Comparison of ENCODE assay signal across 14 cellular contexts in genomic region chr4:1569461-1570151, GRCh38.
DNase-seq lines count a peak whose midpoint lies in the region; ATAC-seq, FAIRE-seq and TF ChIP-seq lines count a peak whose summit lies in the region.
"Had no signal": no experiment of that assay in that cellular context is flagged by ENCODE, and none has a peak within 500 bp of the region (broad histone marks: within the 10 kb centered on the region; RNA-seq: fewer than 3 reads in every experiment).

No MANE protein-coding gene starts in this region.

- 64% methylated on average over 9 of the region's 20 CpGs; no CpG with 5 or more reads in 1 of the 2 experiments for WGBS in IMR-90 (ENCODE audit: extremely low coverage in 2 of 2, insufficient read length in 1 of 2), 2 experiments
- WGBS in H1 (ENCODE audit: extremely low coverage in 1 of 2, insufficient coverage in 1 of 2, insufficient read length in 1 of 2, insufficient replicate concordance in 2 of 2, low coverage in 1 of 2, low lambda C conversion rate in 2 of 2, missing lambda C conversion rate in 1 of 2), 2 experiments, result 87% methylated on average over 20 of the region's 20 CpGs; no CpG with 5 or more reads in 1 of the 2 experiments
- 74% methylated on average over 8 of the region's 20 CpGs for WGBS in right lobe of liver (ENCODE audit: insufficient coverage, low coverage, low lambda C conversion rate, missing lambda C conversion rate)

- H2BK15ac ChIP-seq in IMR-90 (ENCODE audit: low read depth, low read length), result no peak overlapping the region
- H2BK15ac ChIP-seq in H1 (ENCODE audit: low read length), result no peak overlapping the region

- no peak overlapping the region for H2BK20ac ChIP-seq in IMR-90 (ENCODE audit: low read depth, low read length)
- H2BK20ac ChIP-seq in H1 (ENCODE audit: low read length), result no peak overlapping the region

- TF ChIP-seq POLR2A in IMR-90 (IDR thresholded peaks at IDR 0.05; ENCODE audit: low read depth, low read length) (no peak), H1 (IDR thresholded peaks at IDR 0.05; ENCODE audit: control extremely low read depth in 1 of 2, low read depth in 2 of 2, low read length in 2 of 2) (no peak), right lobe of liver (IDR thresholded peaks at IDR 0.05) (no peak)

- H2BK120ac ChIP-seq in IMR-90 (ENCODE audit: low read depth, low read length) (no peak overlapping the region), H1 (replicated peaks; ENCODE audit: low read depth, low read length) (no peak overlapping the region)

- H3K4me3 ChIP-seq in IMR-90 (ENCODE audit: insufficient read depth, low read depth, low read length) (no peak overlapping the region), H1 (ENCODE audit: extremely low read depth in 1 of 4, insufficient read depth in 2 of 4, low read depth in 3 of 4, low read length in 4 of 4) (no peak overlapping the region), right lobe of liver (no peak overlapping the region), dorsolateral prefrontal cortex (no peak overlapping the region)

- no peak overlapping the region for H3K14ac ChIP-seq in IMR-90 (replicated peaks; ENCODE audit: low read depth, low read length)
- H3K14ac ChIP-seq in H1 (ENCODE audit: insufficient read length), result no peak overlapping the region

- H3K18ac ChIP-seq in IMR-90 (ENCODE audit: low read depth, low read length) (no peak overlapping the region), H1 (ENCODE audit: extremely low read depth, low read length) (peak overlapping the region; percentile 36; the same call in 1 of the 2 replicates)

- CTCF ChIA-PET in IMR-90 (lab: Yijun Ruan, JAX) (no interaction called here), H1 (lab: Charles Lee; ENCODE audit: partially characterized antibody) (interaction anchor here (0.8 to 2.1 kb wide), 6 partner anchors 10 to 191 kb away, joined by 3 to 8 read pairs (median 5); no protein-coding TSS in a partner anchor)

- ATAC-seq in IMR-90 (ENCODE audit: low read depth) (no peak), right lobe of liver (peak in 1 of 4 donors; percentile 26), sciatic nerve (peak; percentile 24)

- H3K4ac ChIP-seq in IMR-90 (ENCODE audit: low read depth, low read length), result no peak overlapping the region
- H3K4ac ChIP-seq in H1 (replicated peaks; ENCODE audit: insufficient read length, low read depth, low read length), result no peak overlapping the region

- H3K4me1 ChIP-seq in IMR-90 (ENCODE audit: control insufficient read depth, insufficient read depth, low read length), result no peaks in the 10 kb centered on the region
- peaks cover 2 to 37% (median 26%) of the 10 kb centered on the region in 4 experiments for H3K4me1 ChIP-seq in H1 (replicated peaks in 1 of 4; ENCODE audit: control insufficient read depth in 3 of 4, insufficient read depth in 4 of 4, low read length in 3 of 4)
- H3K4me1 ChIP-seq in right lobe of liver, result no peaks in the 10 kb centered on the region
- H3K4me1 ChIP-seq: Peyer's patch had no signal

- H3K4me2 ChIP-seq in IMR-90 (ENCODE audit: low read depth, low read length), result no peak overlapping the region
- no peak overlapping the region for H3K4me2 ChIP-seq in H1 (ENCODE audit: insufficient read depth in 1 of 2, low read depth in 2 of 2, low read length in 2 of 2)

- in situ Hi-C loops in IMR-90 (cut with MboI; ENCODE audit: low sequenced_read_pairs), result no loop called here

- BruUV-seq in IMR-90 (replicated peaks; lab: Mats Ljungman, UMichigan), result no TSS peak

- no peak for FAIRE-seq in H1 (lab: Jason Lieb, UNC)

- H2AK9ac ChIP-seq in IMR-90 (replicated peaks; ENCODE audit: low read depth, low read length, poor library complexity), result peak overlapping the region; percentile 61

- H3K56ac ChIP-seq in IMR-90 (ENCODE audit: extremely low read depth, insufficient read depth, low read length) (no peak overlapping the region), H1 (replicated peaks; ENCODE audit: insufficient read length, low read depth, low read length) (no peak overlapping the region)

- H2BK5ac ChIP-seq in IMR-90 (ENCODE audit: low read depth, low read length, poor library complexity, severe bottlenecking), result no peak overlapping the region
- no peak overlapping the region; the same call in 1 of the 2 replicates for H2BK5ac ChIP-seq in H1 (ENCODE audit: low read depth, low read length)

- dilution Hi-C loops in IMR-90 (cut with HindIII; ENCODE audit: low sequenced_read_pairs, unreplicated experiment), result no loop called here

- H4K91ac ChIP-seq in IMR-90 (ENCODE audit: insufficient read depth, low read depth, low read length) (no peak overlapping the region), H1 (replicated peaks; ENCODE audit: insufficient read length, low read length) (no peak overlapping the region)

- H3K27me3 ChIP-seq in IMR-90 (ENCODE audit: control insufficient read depth, insufficient read depth, low read length) (peaks cover 27% of the 10 kb centered on the region), H1 (replicated peaks in 1 of 4; ENCODE audit: control insufficient read depth in 3 of 4, extremely low read depth in 1 of 4, insufficient read depth in 3 of 4, low read length in 3 of 4) (no peaks in the 10 kb centered on the region; a peak in 1 of 7 replicates), right lobe of liver (no peaks in the 10 kb centered on the region), dorsolateral prefrontal cortex (peaks cover 0 to 37% (median 18%) of the 10 kb centered on the region in 45 donors)
- H3K27me3 ChIP-seq: Peyer's patch had no signal

- H3K79me1 ChIP-seq in IMR-90 (ENCODE audit: low read depth in 1 of 2, low read length in 2 of 2), result no peaks in the 10 kb centered on the region
- peaks cover 2% of the 10 kb centered on the region; the same call in 1 of the 2 replicates for H3K79me1 ChIP-seq in H1 (ENCODE audit: low read depth, low read length)

- TF ChIP-seq RAD21 in IMR-90 (IDR thresholded peaks at IDR 0.05; ENCODE audit: low read length) (no peak), H1 (IDR thresholded peaks at IDR 0.05 in 1 of 2, conservative IDR thresholded peaks at IDR 0.05 in 1 of 2; ENCODE audit: low read depth in 2 of 2, low read length in 2 of 2) (no peak)

- H4K5ac ChIP-seq in IMR-90 (ENCODE audit: low read depth, low read length), result no peak overlapping the region
- H4K5ac ChIP-seq in H1 (ENCODE audit: insufficient read length, low read depth, low read length), result no peak overlapping the region

- H3K9me1 ChIP-seq in IMR-90 (ENCODE audit: insufficient read depth, low read length), result no peaks in the 10 kb centered on the region

- H2AK5ac ChIP-seq in IMR-90 (ENCODE audit: low read depth, low read length) (no peak overlapping the region), H1 (ENCODE audit: low read depth, low read length) (no peak overlapping the region; the same call in 1 of the 2 replicates)

- H3K23ac ChIP-seq in IMR-90 (ENCODE audit: low read depth, low read length) (no peak overlapping the region), H1 (ENCODE audit: insufficient read length) (no peak overlapping the region)

- intact Hi-C loops in IMR-90 (cut with micrococcal nuclease) (no loop called here), right lobe of liver (cut with DNase I) (no loop called here), sciatic nerve (cut with DNase I) (no loop called here), dorsolateral prefrontal cortex (cut with DNase I) (no loop called here)

- H3K27ac ChIP-seq in IMR-90 (ENCODE audit: insufficient read depth, low read length) (no peak overlapping the region), H1 (ENCODE audit: low read depth, low read length) (no peak overlapping the region), right lobe of liver (no peak overlapping the region), dorsolateral prefrontal cortex (no peak overlapping the region)
- H3K27ac ChIP-seq: Peyer's patch had no signal

- H2AFZ ChIP-seq in IMR-90 (replicated peaks; ENCODE audit: low read length, poor library complexity) (no peak overlapping the region), H1 (ENCODE audit: low read length) (no peak overlapping the region)

- H3K9me3 ChIP-seq in IMR-90 (ENCODE audit: control insufficient read depth, insufficient read depth, low read length) (no peaks in the 10 kb centered on the region), H1 (ENCODE audit: insufficient read depth in 2 of 2, low read depth in 1 of 2, low read length in 1 of 2) (no peaks in the 10 kb centered on the region), right lobe of liver (no peaks in the 10 kb centered on the region)
- H3K9me3 ChIP-seq: Peyer's patch had no signal

- no peak for TF ChIP-seq CTCF in IMR-90 (conservative IDR thresholded peaks at IDR 0.05; ENCODE audit: low read depth, low read length)
- no peak for TF ChIP-seq CTCF in H1 (IDR thresholded peaks at IDR 0.05; ENCODE audit: control extremely low read depth in 1 of 3, insufficient read depth in 1 of 3, low read depth in 1 of 3, low read length in 3 of 3)
- no peak for TF ChIP-seq CTCF in right lobe of liver (IDR thresholded peaks at IDR 0.05)
- TF ChIP-seq CTCF in dorsolateral prefrontal cortex (IDR thresholded peaks at IDR 0.05 in 54 of 56, conservative IDR thresholded peaks at IDR 0.05 in 2 of 56; ENCODE audit: low read depth in 1 of 56, partially characterized antibody in 56 of 56), result no peak

- no peak overlapping the region for H3K9ac ChIP-seq in IMR-90 (ENCODE audit: low read depth, low read length)
- H3K9ac ChIP-seq in H1 (replicated peaks in 1 of 4; ENCODE audit: extremely low read depth in 1 of 4, low read depth in 3 of 4, low read length in 3 of 4), result no peak overlapping the region

- H3K36me3 ChIP-seq in IMR-90 (ENCODE audit: control insufficient read depth, insufficient read depth, low read length) (no peaks in the 10 kb centered on the region), H1 (ENCODE audit: control insufficient read depth in 2 of 4, insufficient read depth in 4 of 4, low read length in 3 of 4) (no peaks in the 10 kb centered on the region), right lobe of liver (no peaks in the 10 kb centered on the region)
- H3K36me3 ChIP-seq: Peyer's patch had no signal

- H4K20me1 ChIP-seq in IMR-90 (ENCODE audit: insufficient read depth, low read length) (no peaks in the 10 kb centered on the region), H1 (replicated peaks in 1 of 2; ENCODE audit: control insufficient read depth in 1 of 2, insufficient read depth in 2 of 2, low read length in 2 of 2) (peaks cover 0 to 4% of the 10 kb centered on the region in 2 experiments)

- H3K79me2 ChIP-seq in H1 (ENCODE audit: control insufficient read depth in 1 of 2, insufficient read depth in 2 of 2, low read length in 2 of 2), result no peaks in the 10 kb centered on the region

- DNase-seq in IMR-90 (no peak), H1 (ENCODE audit: low read depth in 1 of 2, low spot score in 2 of 2) (no peak), right lobe of liver (peak in 2 of 3 donors; percentile 16 to 32), sciatic nerve (ENCODE audit: low spot score) (no peak), RPMI8226 (no peak), dorsolateral prefrontal cortex (no peak), NCI-H2081 (lab: John Stamatoyannopoulos, UW) (no peak), NCI-H1417 treated with DMSO at 0.1 percent for 48 hours (lab: John Stamatoyannopoulos, UW) (no peak)
- DNase-seq: COR-L47, HCEC 1CT, NCI-H146, NCI-H2171, NCI-H510A, Peyer's patch had no signal

- no peak for TF ChIP-seq EP300 in H1 (IDR thresholded peaks at IDR 0.05; ENCODE audit: borderline replicate concordance in 1 of 2, low read depth in 2 of 2, low read length in 2 of 2)

- no peak overlapping the region for H4K8ac ChIP-seq in IMR-90 (ENCODE audit: low read depth in 2 of 2, low read length in 2 of 2)
- H4K8ac ChIP-seq in H1 (ENCODE audit: extremely low read depth, insufficient read depth, low read length), result no peak overlapping the region

- peaks cover 10% of the 10 kb centered on the region; the same call in 1 of the 2 replicates for H3K23me2 ChIP-seq in H1 (ENCODE audit: low read depth, low read length)

- H2BK12ac ChIP-seq in H1 (ENCODE audit: low read depth, low read length), result peak overlapping the region; percentile 87; the same call in 1 of the 2 replicates

- POLR2A ChIA-PET in IMR-90 (lab: Charles Lee; ENCODE audit: unreplicated experiment), result no interaction called here
- POLR2A ChIA-PET in H1 (lab: Charles Lee; ENCODE audit: partially characterized antibody), result interaction anchor here (0.7 to 0.9 kb wide), 3 partner anchors 9 to 528 kb away, joined by 3 to 4 read pairs (median 3); no protein-coding TSS in a partner anchor

Comparison
In these comparisons a context has a peak if more than half of its experiments do, and no peak if none do; other contexts are left out.
1. DNase-seq: peak in right lobe of liver (2 of 3); none in IMR-90 (single experiment), H1 (0 of 2), sciatic nerve (single experiment), RPMI8226 (single experiment), dorsolateral prefrontal cortex (0 of 10), NCI-H2081 (0 of 2) and NCI-H1417 treated with DMSO at 0.1 percent for 48 hours (single experiment).